ENCODE assay signal across 8 cellular contexts in genomic region chr22:46149493-46149997, GRCh38. TPM values are rescaled to one million over a fixed set of nuclear protein-coding genes. Genes with fewer than 3 reads are reported as not detected.
A peak's percentile ranks its signal among the peaks of the same experiment; 100 is the strongest.
DNase-seq lines count a peak whose midpoint lies in the region; ATAC-seq, FAIRE-seq and TF ChIP-seq lines count a peak whose summit lies in the region.

No MANE protein-coding gene starts in this region.

- H3K36me3 ChIP-seq in colonic mucosa (no peaks in the 10 kb centered on the region), HepG2 (replicated peaks in 1 of 2; ENCODE audit: control insufficient read depth in 1 of 2, insufficient read depth in 2 of 2, low read length in 2 of 2) (peaks cover 0 to 4% of the 10 kb centered on the region in 2 experiments; a peak in 2 of 5 replicates)

- TF ChIP-seq EP300 in HepG2 (IDR thresholded peaks at IDR 0.05; ENCODE audit: low read depth in 2 of 2, low read length in 2 of 2) (no peak), HepG2 (CRISPR knock-in tag; IDR thresholded peaks at IDR 0.05; ENCODE audit: borderline replicate concordance) (no peak)

- H3K9me3 Mint-ChIP-seq in WTC11: no peaks in the 10 kb centered on the region

- no peaks in the 10 kb centered on the region for H3K9me3 ChIP-seq in colonic mucosa
- no peaks in the 10 kb centered on the region for H3K9me3 ChIP-seq in HepG2 (ENCODE audit: low read length)

- no peak for FAIRE-seq in HepG2 (lab: Jason Lieb, UNC)

- WGBS in HepG2 (ENCODE audit: low lambda C conversion rate): 0% methylated on average over 4 of the region's 36 CpGs

- H3K4me1 ChIP-seq in colonic mucosa (peaks cover 4% of the 10 kb centered on the region), HepG2 (ENCODE audit: insufficient read depth, low read length) (peaks cover 49% of the 10 kb centered on the region)

- no peaks in the 10 kb centered on the region for H3K27me3 ChIP-seq in colonic mucosa
- H3K27me3 ChIP-seq in HepG2 (ENCODE audit: control insufficient read depth in 1 of 2, insufficient read depth in 2 of 2, low read length in 2 of 2): no peaks in the 10 kb centered on the region

- peaks cover 4% of the 10 kb centered on the region; the same call in 1 of the 2 replicates for H3K36me3 Mint-ChIP-seq in WTC11

- intact Hi-C loops in colonic mucosa (cut with DNase I) (loop anchor here (10.0 kb wide), 1 partner anchor 105 kb away; the partner anchor contains the start of gene CDPF1), HepG2 (cut with micrococcal nuclease; ENCODE audit: unreplicated experiment) (no loop called here)

- no peak for TF ChIP-seq POLR2A in HepG2 (IDR thresholded peaks at IDR 0.05; ENCODE audit: insufficient read depth in 1 of 2, low read depth in 2 of 2, low read length in 2 of 2)

- CTCF ChIA-PET in WTC11 (lab: Charles Lee): interaction anchor here (0.7 to 1.0 kb wide), 5 partner anchors 16 to 393 kb away, joined by 3 to 5 read pairs (median 3); partner anchors contain the start of gene PKDREJ
- CTCF ChIA-PET in HepG2 (lab: Yijun Ruan, JAX; ENCODE audit: low intra/inter-chr PET ratio, low total read pairs): no interaction called here

- peaks cover 7% of the 10 kb centered on the region for H3K79me2 ChIP-seq in HepG2 (ENCODE audit: insufficient read depth, low read length)

- H3K4me3 Mint-ChIP-seq in WTC11: peak overlapping the region; percentile 77

- H3K9ac ChIP-seq in colonic mucosa (ENCODE audit: low read depth in 2 of 2, low read length in 2 of 2): peak overlapping the region; percentile 93 to 95
- H3K9ac ChIP-seq in HepG2 (ENCODE audit: insufficient read depth, low read depth, low read length): peak overlapping the region; percentile 73

- no peaks in the 10 kb centered on the region for H4K20me1 ChIP-seq in HepG2 (ENCODE audit: insufficient read depth, low read length)

- peak; percentile 55 for ATAC-seq in WTC11
- ATAC-seq in HepG2: peak; percentile 29
- ATAC-seq in HG02981 (IDR thresholded peaks at IDR 0.05; ENCODE audit: unreplicated experiment): no peak

- TF ChIP-seq CTCF in WTC11 (IDR thresholded peaks at IDR 0.05) (no peak), colonic mucosa (IDR thresholded peaks at IDR 0.05) (no peak), HepG2 (CRISPR knock-in tag; IDR thresholded peaks at IDR 0.05) (no peak)

- DNase-seq in C1 segment of cervical spinal cord (lab: John Stamatoyannopoulos, UW): peak in 8 of 14 donors; percentile 31 to 78 (median 66)
- peak; percentile 53 for DNase-seq in HK-2 (ENCODE audit: unreplicated experiment)
- DNase-seq in WTC11 (ENCODE audit: low spot score): peak; percentile 56
- DNase-seq in colonic mucosa: peak; percentile 84
- DNase-seq in HepG2 (ENCODE audit: low spot score): no peak
- peak; percentile 7 for DNase-seq in stimulated activated CD8-positive, alpha-beta memory T cell treated with anti-CD3 and anti-CD28 coated beads, Interleukin-12 subunit alpha, Interleukin-12 subunit beta, amount 100 ng/mL, for 1 hour (ENCODE audit: low read depth)
- DNase-seq in MV-4-11 (lab: John Stamatoyannopoulos, UW): no peak

- POLR2A ChIA-PET in WTC11 (lab: Charles Lee) (interaction anchor here (0.6 kb wide), 1 partner anchor 356 kb away, joined by 3 read pairs; no protein-coding TSS in a partner anchor), HepG2 (lab: Yijun Ruan, JAX) (interaction anchor here (0.9 to 4.9 kb wide), 7 partner anchors 10 to 186 kb away, joined by 3 to 54 read pairs (median 6); partner anchors contain the start of genes TRMU and TTC38)

- TSS peak; percentile 75 for BruUV-seq in HepG2 (replicated peaks; lab: Mats Ljungman, UMichigan)

- TF ChIP-seq RAD21 in HepG2 (CRISPR knock-in tag; IDR thresholded peaks at IDR 0.05): no peak

- in situ Hi-C loops in HepG2 (cut with HindIII; ENCODE audit: extremely low pct_ligation_motif_present, low pct_unique_long_range_greater_than_20kb): loop anchor here (25.0 kb wide), 1 partner anchor 388 kb away; the partner anchor contains the start of gene CELSR1

- peaks cover 9% of the 10 kb centered on the region for H3K4me1 Mint-ChIP-seq in WTC11

- H3K27me3 Mint-ChIP-seq in WTC11 (ENCODE audit: low read depth): peaks cover 50% of the 10 kb centered on the region

- H3K4me3 ChIP-seq in colonic mucosa (peak overlapping the region; percentile 84), HepG2 (replicated peaks in 1 of 3; ENCODE audit: insufficient read depth in 1 of 3, low read depth in 2 of 3, low read length in 3 of 3) (peak overlapping the region; percentile 78 to 89 (median 88))

- peak overlapping the region; percentile 96 for H3K4me2 ChIP-seq in HepG2 (ENCODE audit: low read depth, low read length)

- H3K27ac ChIP-seq in colonic mucosa (peak overlapping the region; percentile 90), HepG2 (ENCODE audit: extremely low read length, insufficient read depth, low read length) (peak overlapping the region; percentile 77)

- no peak overlapping the region for H2AFZ ChIP-seq in HepG2 (ENCODE audit: low read length)

- H3K27ac Mint-ChIP-seq in WTC11: no peak overlapping the region

TF ChIP-seq in WTC11, 78 proteins besides CTCF, POLR2A, EP300 and RAD21:
- TF ChIP-seq HMGXB4 (CRISPR knock-in tag; IDR thresholded peaks at IDR 0.05) (peak; percentile 54; the same call in 1 of the 2 replicates), SMAD4 (CRISPR knock-in tag; IDR thresholded peaks at IDR 0.05) (no peak)

TF ChIP-seq in HepG2, 621 proteins besides CTCF, POLR2A, EP300 and RAD21 (continues in another document):
- TF ChIP-seq ISX (CRISPR knock-in tag; conservative IDR thresholded peaks at IDR 0.05): no peak
- TF ChIP-seq KDM2A (CRISPR knock-in tag; IDR thresholded peaks at IDR 0.05; ENCODE audit: borderline replicate concordance, low read depth): peak; percentile 34; the same call in 1 of the 2 replicates
- 0 out of 2 replicates have a peak, but pooled peaks have one; percentile 16 for TF ChIP-seq GABPB1 (CRISPR knock-in tag; IDR thresholded peaks at IDR 0.05)
- TF ChIP-seq MAX (IDR thresholded peaks at IDR 0.05): 0 out of 2 replicates have a peak, but pooled peaks have one; percentile 7
- TF ChIP-seq ZNF75D (CRISPR knock-in tag; IDR thresholded peaks at IDR 0.05; ENCODE audit: borderline replicate concordance): no peak
- TF ChIP-seq LCORL (IDR thresholded peaks at IDR 0.05): no peak
- TF ChIP-seq LCORL (CRISPR knock-in tag; IDR thresholded peaks at IDR 0.05): peak; percentile 48; the same call in 1 of the 2 replicates
- 0 out of 2 replicates have a peak, but pooled peaks have one; percentile 6 for TF ChIP-seq GATAD2A (CRISPR knock-in tag; IDR thresholded peaks at IDR 0.05)
- TF ChIP-seq ZNF30 (CRISPR knock-in tag; IDR thresholded peaks at IDR 0.05): 0 out of 2 replicates have a peak, but pooled peaks have one; percentile 70

RNA-seq across cellular contexts. Expression of gene PPARA, which starts 0.8 kb away (rescaled TPM):
- total RNA-seq in WTC11 (2021) (8.5 to 10.1 TPM (median 9.3 TPM) in 3 replicates), colonic mucosa (10 to 100 TPM; 59.8 to 74.8 TPM), HepG2 (2016; rRNA removed; fragmentation: Illumina TruSeq; extraction: Trizol) (24.7 and 32.0 TPM in 2 replicates)
- total RNA-seq in HepG2 (2016; cell fraction: cytosol; rRNA removed; fragmentation: Illumina TruSeq; extraction: Trizol; ENCODE audit: low read depth): 25.2 and 27.4 TPM in 2 replicates
- 25.2 and 26.2 TPM in 2 replicates for total RNA-seq in HepG2 (2016; cell fraction: insoluble cytoplasmic fraction; rRNA removed; fragmentation: Illumina TruSeq; extraction: Trizol)
- total RNA-seq in HepG2 (2016; cell fraction: membrane; rRNA removed; fragmentation: Illumina TruSeq; extraction: Trizol): 42.1 and 44.8 TPM in 2 replicates
- total RNA-seq in HepG2 (2016; cell fraction: nucleus; rRNA removed; fragmentation: Illumina TruSeq; extraction: Trizol): 16.8 and 21.1 TPM in 2 replicates
- polyA plus RNA-seq in HepG2 (2011; rRNA removed): 16.6 and 18.2 TPM in 2 replicates
- 14.0 and 14.5 TPM in 2 replicates for polyA plus RNA-seq in HepG2 (2011; cell fraction: cytosol; rRNA removed)
- 11.7 and 12.6 TPM in 2 replicates for polyA plus RNA-seq in HepG2 (2011; cell fraction: nucleus; rRNA removed)
- polyA plus RNA-seq in HepG2 (2012): 20.9 and 22.5 TPM in 2 replicates
- 26.1 and 26.5 TPM in 2 replicates for polyA plus RNA-seq in HepG2 (2016; cell fraction: cytosol; fragmentation: Illumina TruSeq; extraction: Trizol; ENCODE audit: low read depth)
- 15.3 and 15.6 TPM in 2 replicates for polyA plus RNA-seq in HepG2 (2016; cell fraction: insoluble cytoplasmic fraction; fragmentation: Illumina TruSeq; extraction: Trizol; ENCODE audit: low read depth)
- 29.1 and 30.3 TPM in 2 replicates for polyA plus RNA-seq in HepG2 (2016; cell fraction: membrane; fragmentation: Illumina TruSeq; extraction: Trizol; ENCODE audit: low read depth)
- polyA plus RNA-seq in HepG2 (2016; cell fraction: nucleus; fragmentation: Illumina TruSeq; extraction: Trizol; ENCODE audit: insufficient read depth, low read depth): 21.2 and 21.4 TPM in 2 replicates
- 7.8 and 47.2 TPM in 2 replicates for polyA minus RNA-seq in HepG2 (2011; rRNA and poly(A)+ RNA removed; ENCODE audit: low replicate concordance)
- 23.7 and 30.1 TPM in 2 replicates for polyA minus RNA-seq in HepG2 (2011; cell fraction: cytosol; rRNA and poly(A)+ RNA removed)
- 30.8 and 34.2 TPM in 2 replicates for polyA minus RNA-seq in HepG2 (2011; cell fraction: nucleus; rRNA and poly(A)+ RNA removed)

Comparison
In these comparisons a context has a peak if more than half of its experiments do, and no peak if none do; other contexts are left out.
1. DNase-seq: peak in C1 segment of cervical spinal cord (8 of 14), HK-2 (single experiment), WTC11 (single experiment), colonic mucosa (single experiment) and stimulated activated CD8-positive, alpha-beta memory T cell treated with anti-CD3 and anti-CD28 coated beads, Interleukin-12 subunit alpha, Interleukin-12 subunit beta, amount 100 ng/mL, for 1 hour (single experiment); none in HepG2 (single experiment) and MV-4-11 (single experiment).